1 cellular context compared by ENCODE assay signal in the genomic region with DNA sequence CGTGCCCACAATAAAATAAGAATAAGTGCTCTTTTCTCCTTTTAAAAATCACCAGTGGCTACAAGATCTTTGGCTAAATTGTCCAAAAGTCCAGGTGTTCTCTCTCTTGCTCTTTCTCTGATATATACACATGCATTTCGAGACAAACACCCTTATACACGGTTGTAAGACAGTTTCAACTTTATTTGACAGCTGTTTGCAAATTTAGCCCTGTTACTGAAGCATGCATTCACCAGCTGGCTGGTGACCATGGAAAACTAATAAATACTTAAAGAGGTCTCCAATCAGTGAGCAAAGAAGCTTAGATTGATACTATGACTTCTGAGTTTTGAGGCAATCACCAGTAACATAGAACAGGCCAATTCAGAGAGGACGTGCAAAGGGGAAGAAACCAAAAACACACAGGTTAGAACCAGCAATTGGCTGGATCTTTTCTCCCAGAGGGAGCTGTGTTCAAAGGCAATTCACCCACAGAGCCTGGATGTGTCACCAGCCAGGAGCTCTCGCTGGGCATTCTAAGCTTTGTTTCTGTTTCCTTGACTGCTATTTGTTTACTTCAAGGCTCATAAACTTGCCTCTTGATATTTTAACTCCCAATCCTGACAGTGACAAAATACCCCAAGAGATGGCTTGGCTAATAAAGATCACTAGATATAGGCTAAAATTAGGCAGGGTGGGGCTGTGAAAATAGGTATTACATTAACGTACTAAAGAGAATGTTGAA.
TF ChIP-seq lines count a peak whose summit lies in the region.

No MANE protein-coding gene starts in this region.

TF ChIP-seq in HepG2, 621 proteins besides CTCF, POLR2A, EP300 and RAD21 (continued from another document):
- TF ChIP-seq, protein P1, sequence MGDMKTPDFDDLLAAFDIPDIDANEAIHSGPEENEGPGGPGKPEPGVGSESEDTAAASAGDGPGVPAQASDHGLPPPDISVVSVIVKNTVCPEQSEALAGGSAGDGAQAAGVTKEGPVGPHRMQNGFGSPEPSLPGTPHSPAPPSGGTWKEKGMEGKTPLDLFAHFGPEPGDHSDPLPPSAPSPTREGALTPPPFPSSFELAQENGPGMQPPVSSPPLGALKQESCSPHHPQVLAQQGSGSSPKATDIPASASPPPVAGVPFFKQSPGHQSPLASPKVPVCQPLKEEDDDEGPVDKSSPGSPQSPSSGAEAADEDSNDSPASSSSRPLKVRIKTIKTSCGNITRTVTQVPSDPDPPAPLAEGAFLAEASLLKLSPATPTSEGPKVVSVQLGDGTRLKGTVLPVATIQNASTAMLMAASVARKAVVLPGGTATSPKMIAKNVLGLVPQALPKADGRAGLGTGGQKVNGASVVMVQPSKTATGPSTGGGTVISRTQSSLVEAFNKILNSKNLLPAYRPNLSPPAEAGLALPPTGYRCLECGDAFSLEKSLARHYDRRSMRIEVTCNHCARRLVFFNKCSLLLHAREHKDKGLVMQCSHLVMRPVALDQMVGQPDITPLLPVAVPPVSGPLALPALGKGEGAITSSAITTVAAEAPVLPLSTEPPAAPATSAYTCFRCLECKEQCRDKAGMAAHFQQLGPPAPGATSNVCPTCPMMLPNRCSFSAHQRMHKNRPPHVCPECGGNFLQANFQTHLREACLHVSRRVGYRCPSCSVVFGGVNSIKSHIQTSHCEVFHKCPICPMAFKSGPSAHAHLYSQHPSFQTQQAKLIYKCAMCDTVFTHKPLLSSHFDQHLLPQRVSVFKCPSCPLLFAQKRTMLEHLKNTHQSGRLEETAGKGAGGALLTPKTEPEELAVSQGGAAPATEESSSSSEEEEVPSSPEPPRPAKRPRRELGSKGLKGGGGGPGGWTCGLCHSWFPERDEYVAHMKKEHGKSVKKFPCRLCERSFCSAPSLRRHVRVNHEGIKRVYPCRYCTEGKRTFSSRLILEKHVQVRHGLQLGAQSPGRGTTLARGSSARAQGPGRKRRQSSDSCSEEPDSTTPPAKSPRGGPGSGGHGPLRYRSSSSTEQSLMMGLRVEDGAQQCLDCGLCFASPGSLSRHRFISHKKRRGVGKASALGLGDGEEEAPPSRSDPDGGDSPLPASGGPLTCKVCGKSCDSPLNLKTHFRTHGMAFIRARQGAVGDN (CRISPR knock-in tag; IDR thresholded peaks at IDR 0.05), result no peak
